ENCODE assay signal across 14 cellular contexts in genomic region chr1:226863446-226863845, GRCh38. TPM values are rescaled to one million over a fixed set of nuclear protein-coding genes. Genes with fewer than 3 reads are reported as not detected.
A peak's percentile ranks its signal among the peaks of the same experiment; 100 is the strongest.
DNase-seq lines count a peak whose midpoint lies in the region; ATAC-seq, FAIRE-seq and TF ChIP-seq lines count a peak whose summit lies in the region.
"Had no signal": no experiment of that assay in that cellular context is flagged by ENCODE, and none has a peak within 500 bp of the region (broad histone marks: within the 10 kb centered on the region; RNA-seq: fewer than 3 reads in every experiment).

No MANE protein-coding gene starts in this region.

- peak; percentile 61 for ATAC-seq in activated CD4-positive, alpha-beta T cell treated with anti-CD3 and anti-CD28 coated beads for 36 hours
- ATAC-seq in HG02610 (IDR thresholded peaks at IDR 0.05; ENCODE audit: unreplicated experiment), result no peak
- ATAC-seq in HG02973 (IDR thresholded peaks at IDR 0.05; ENCODE audit: unreplicated experiment), result no peak

- intact Hi-C loops in activated CD4-positive, alpha-beta T cell treated with anti-CD3 and anti-CD28 coated beads for 36 hours (cut with DNase I, micrococcal nuclease), result no loop called here
- intact Hi-C loops in A673 (cut with micrococcal nuclease; ENCODE audit: unreplicated experiment), result no loop called here

- H3K79me2 ChIP-seq in osteoblast (ENCODE audit: insufficient read depth, low read length), result no peaks in the 10 kb centered on the region

- peak overlapping the region; percentile 52 for H3K4me2 ChIP-seq in osteoblast (ENCODE audit: insufficient read depth, low read length)

- BruUV-seq in A673 (replicated peaks; lab: Mats Ljungman, UMichigan), result no TSS peak

- H3K4me3 Mint-ChIP-seq in activated CD4-positive, alpha-beta T cell treated with anti-CD3 and anti-CD28 coated beads for 36 hours, result no peak overlapping the region
- no peak overlapping the region for H3K4me3 Mint-ChIP-seq in activated CD4-positive, alpha-beta T cell treated with anti-CD3 and anti-CD28 coated beads, Interleukin-2, amount 10 ng/mL, durations not matched to agents 7 days and 5 days

- FAIRE-seq in bronchial epithelial cell (lab: Jason Lieb, UNC), result no peak

- peak overlapping the region; percentile 4 for H2AFZ ChIP-seq in osteoblast (ENCODE audit: low read length)

- H3K4me1 ChIP-seq in osteoblast (ENCODE audit: insufficient read depth, low read length) (peaks cover 13% of the 10 kb centered on the region), A673 (ENCODE audit: insufficient read depth, low read length, poor library complexity, severe bottlenecking) (no peaks in the 10 kb centered on the region)

- POLR2A ChIA-PET in activated CD4-positive, alpha-beta T cell treated with anti-CD3 and anti-CD28 coated beads for 36 hours (lab: Charles Lee), result interaction anchor here (0.8 kb wide), 1 partner anchor 462 kb away, joined by 3 read pairs; no protein-coding TSS in a partner anchor
- POLR2A ChIA-PET in activated CD4-positive, alpha-beta T cell treated with anti-CD3 and anti-CD28 coated beads, Interleukin-2, amount 10 ng/mL, durations not matched to agents 7 days and 5 days (lab: Charles Lee), result no interaction called here
- POLR2A ChIA-PET in A673 (lab: Charles Lee; ENCODE audit: low non-redundant PET), result no interaction called here

- no peaks in the 10 kb centered on the region for H4K20me1 ChIP-seq in osteoblast (ENCODE audit: insufficient read depth, low read length)

- TF ChIP-seq CTCF in bronchial epithelial cell (IDR thresholded peaks at IDR 0.05; ENCODE audit: insufficient read depth, low read length, severe bottlenecking) (no peak), osteoblast (IDR thresholded peaks at IDR 0.05; ENCODE audit: extremely low read depth, low read depth, low read length) (no peak), A673 (conservative IDR thresholded peaks at IDR 0.05; ENCODE audit: low read depth, low read length) (no peak)

- H3K9me3 ChIP-seq in osteoblast (ENCODE audit: low read depth, low read length) (no peaks in the 10 kb centered on the region), A673 (ENCODE audit: low read depth, low read length, poor library complexity, severe bottlenecking) (no peaks in the 10 kb centered on the region)
- H3K9me3 ChIP-seq: transverse colon had no signal

- peak; percentile 21 for DNase-seq in activated CD4-positive, alpha-beta T cell treated with anti-CD3 and anti-CD28 coated beads for 36 hours
- no peak for DNase-seq in activated CD4-positive, alpha-beta T cell treated with anti-CD3 and anti-CD28 coated beads, Interleukin-2, amount 10 ng/mL, durations not matched to agents 7 days and 5 days
- DNase-seq in Kasumi-1 (lab: John Stamatoyannopoulos, UW), result peak; percentile 1 to 10
- peak; percentile 59 for DNase-seq in bronchial epithelial cell (ENCODE audit: low read depth)
- peak; percentile 90 for DNase-seq in osteoblast (ENCODE audit: insufficient read length, low spot score, missing footprints)
- DNase-seq in A673 (ENCODE audit: low spot score), result no peak
- DNase-seq: 8988T; activated CD8-positive, alpha-beta memory T cell treated with anti-CD3 and anti-CD28 coated beads, Interleukin-2, amount 50 U/mL, for 48 hours; cortex of kidney; NCI-H2029 treated with DMSO at 0.1 percent for 48 hours; occipital lobe; transverse colon had no signal

- H3K27me3 Mint-ChIP-seq in activated CD4-positive, alpha-beta T cell treated with anti-CD3 and anti-CD28 coated beads for 36 hours, result peaks cover 4% of the 10 kb centered on the region
- H3K27me3 Mint-ChIP-seq in activated CD4-positive, alpha-beta T cell treated with anti-CD3 and anti-CD28 coated beads, Interleukin-2, amount 10 ng/mL, durations not matched to agents 7 days and 5 days, result peaks cover 13% of the 10 kb centered on the region

- CTCF ChIA-PET in activated CD4-positive, alpha-beta T cell treated with anti-CD3 and anti-CD28 coated beads for 36 hours (lab: Charles Lee), result interaction anchor here (1.4 to 1.6 kb wide), 2 partner anchors 230 to 237 kb away, joined by 4 read pairs; no protein-coding TSS in a partner anchor
- CTCF ChIA-PET in activated CD4-positive, alpha-beta T cell treated with anti-CD3 and anti-CD28 coated beads, Interleukin-2, amount 10 ng/mL, durations not matched to agents 7 days and 5 days (lab: Charles Lee), result interaction anchor here (0.7 to 1.1 kb wide), 2 partner anchors 12 to 22 kb away, joined by 3 to 4 read pairs; no protein-coding TSS in a partner anchor
- CTCF ChIA-PET in A673 (lab: Charles Lee), result no interaction called here

- H3K4me1 Mint-ChIP-seq in activated CD4-positive, alpha-beta T cell treated with anti-CD3 and anti-CD28 coated beads for 36 hours, result peaks cover 11% of the 10 kb centered on the region
- H3K4me1 Mint-ChIP-seq in activated CD4-positive, alpha-beta T cell treated with anti-CD3 and anti-CD28 coated beads, Interleukin-2, amount 10 ng/mL, durations not matched to agents 7 days and 5 days, result peaks cover 13% of the 10 kb centered on the region

- H3K27ac ChIP-seq in osteoblast (ENCODE audit: low read depth, low read length) (peak overlapping the region; percentile 20), A673 (ENCODE audit: low read depth, low read length, poor library complexity, severe bottlenecking) (no peak overlapping the region)
- H3K27ac ChIP-seq: transverse colon had no signal

- H3K36me3 Mint-ChIP-seq in activated CD4-positive, alpha-beta T cell treated with anti-CD3 and anti-CD28 coated beads for 36 hours (ENCODE audit: low read depth), result no peaks in the 10 kb centered on the region
- no peaks in the 10 kb centered on the region for H3K36me3 Mint-ChIP-seq in activated CD4-positive, alpha-beta T cell treated with anti-CD3 and anti-CD28 coated beads, Interleukin-2, amount 10 ng/mL, durations not matched to agents 7 days and 5 days (ENCODE audit: low read depth)

- H3K4me3 ChIP-seq in bronchial epithelial cell (ENCODE audit: low read depth, low read length) (no peak overlapping the region), osteoblast (ENCODE audit: insufficient read depth, low read length) (no peak overlapping the region), A673 (ENCODE audit: low read depth, low read length, poor library complexity, severe bottlenecking) (no peak overlapping the region)
- H3K4me3 ChIP-seq: transverse colon had no signal

- H3K27ac Mint-ChIP-seq in activated CD4-positive, alpha-beta T cell treated with anti-CD3 and anti-CD28 coated beads for 36 hours, result no peak overlapping the region
- H3K27ac Mint-ChIP-seq in activated CD4-positive, alpha-beta T cell treated with anti-CD3 and anti-CD28 coated beads, Interleukin-2, amount 10 ng/mL, durations not matched to agents 7 days and 5 days, result no peak overlapping the region

- H3K36me3 ChIP-seq in bronchial epithelial cell (ENCODE audit: control insufficient read depth, insufficient read depth, low read length), result no peaks in the 10 kb centered on the region
- H3K36me3 ChIP-seq in osteoblast (ENCODE audit: insufficient read depth, low read length), result no peaks in the 10 kb centered on the region
- H3K36me3 ChIP-seq in A673 (ENCODE audit: insufficient read depth, low read length, poor library complexity, severe bottlenecking), result no peaks in the 10 kb centered on the region
- H3K36me3 ChIP-seq: transverse colon had no signal

- no peaks in the 10 kb centered on the region for H3K9me3 Mint-ChIP-seq in activated CD4-positive, alpha-beta T cell treated with anti-CD3 and anti-CD28 coated beads for 36 hours (ENCODE audit: low read depth)
- no peaks in the 10 kb centered on the region for H3K9me3 Mint-ChIP-seq in activated CD4-positive, alpha-beta T cell treated with anti-CD3 and anti-CD28 coated beads, Interleukin-2, amount 10 ng/mL, durations not matched to agents 7 days and 5 days

- H3K27me3 ChIP-seq in bronchial epithelial cell (ENCODE audit: control insufficient read depth, insufficient read depth, low read length) (no peaks in the 10 kb centered on the region), osteoblast (ENCODE audit: insufficient read depth, low read length) (no peaks in the 10 kb centered on the region), A673 (replicated peaks; ENCODE audit: insufficient read depth, low read depth, low read length, poor library complexity) (no peaks in the 10 kb centered on the region)
- H3K27me3 ChIP-seq: transverse colon had no signal

RNA-seq across cellular contexts. Expression of gene PSEN2, which starts 7.0 kb away (rescaled TPM):
- 1 to 10 TPM; 2.2 to 3.2 TPM for total RNA-seq in activated CD4-positive, alpha-beta T cell treated with anti-CD3 and anti-CD28 coated beads for 36 hours
- 1 to 10 TPM; 2.0 to 2.9 TPM for total RNA-seq in activated CD4-positive, alpha-beta T cell treated with anti-CD3 and anti-CD28 coated beads, Interleukin-2, amount 10 ng/mL, durations not matched to agents 7 days and 5 days
- total RNA-seq in bronchial epithelial cell, result 20.3 and 20.6 TPM in 2 replicates
- total RNA-seq in osteoblast, result 31.5 and 32.9 TPM in 2 replicates
- 6.6 and 7.8 TPM in 2 replicates for total RNA-seq in A673 (2021)

Comparison
In these comparisons a context has a peak if more than half of its experiments do, and no peak if none do; other contexts are left out.
1. DNase-seq: peak in activated CD4-positive, alpha-beta T cell treated with anti-CD3 and anti-CD28 coated beads for 36 hours (single experiment), Kasumi-1 (2 of 2), bronchial epithelial cell (single experiment) and osteoblast (single experiment); none in activated CD4-positive, alpha-beta T cell treated with anti-CD3 and anti-CD28 coated beads, Interleukin-2, amount 10 ng/mL, durations not matched to agents 7 days and 5 days (single experiment) and A673 (single experiment).